In genomic region chr14:31027847-31028246, GRCh38 we compare ENCODE assay signal across 12 cellular contexts. TPM values are rescaled to one million over a fixed set of nuclear protein-coding genes. Genes with fewer than 3 reads are reported as not detected.
A peak's percentile ranks its signal among the peaks of the same experiment; 100 is the strongest.
DNase-seq lines count a peak whose midpoint lies in the region; ATAC-seq, FAIRE-seq and TF ChIP-seq lines count a peak whose summit lies in the region.
"Had no signal": no experiment of that assay in that cellular context is flagged by ENCODE, and none has a peak within 500 bp of the region (broad histone marks: within the 10 kb centered on the region; RNA-seq: fewer than 3 reads in every experiment).

No MANE protein-coding gene starts in this region.

- no peak for TF ChIP-seq RAD21 in K562 (CRISPR knock-in tag; conservative IDR thresholded peaks at IDR 0.05 in 1 of 2, IDR thresholded peaks at IDR 0.05 in 1 of 2)

- FAIRE-seq in K562 (lab: Jason Lieb, UNC): no peak

- no peak overlapping the region for H2BK120ac ChIP-seq in mesenchymal stem cell (ENCODE audit: low read depth, low read length)

- POLR2A ChIA-PET in K562 (lab: Yijun Ruan, JAX): interaction anchor here (2.1 kb wide), 1 partner anchor 10 kb away, joined by 11 read pairs; no protein-coding TSS in a partner anchor

- H2AK5ac ChIP-seq in mesenchymal stem cell (ENCODE audit: low read length, severe bottlenecking): no peak overlapping the region

- H2AFZ ChIP-seq in K562 (ENCODE audit: low read depth, low read length): no peak overlapping the region
- H2AFZ ChIP-seq in mesenchymal stem cell (ENCODE audit: low read depth, low read length): no peak overlapping the region

- CTCF ChIA-PET in K562 (lab: Yijun Ruan, JAX; ENCODE audit: low intra/inter-chr PET ratio): no interaction called here

- H3K14ac ChIP-seq in mesenchymal stem cell (ENCODE audit: low read length in 2 of 2): no peak overlapping the region

- H3K4me2 ChIP-seq in K562 (ENCODE audit: insufficient read depth, low read length): peak overlapping the region; percentile 81
- no peak overlapping the region for H3K4me2 ChIP-seq in mesenchymal stem cell (ENCODE audit: low read length, poor library complexity, severe bottlenecking)

- peaks cover 8% of the 10 kb centered on the region for H3K79me1 ChIP-seq in mesenchymal stem cell (replicated peaks; ENCODE audit: low read length, poor library complexity, severe bottlenecking)

- no peak overlapping the region for H3K23ac ChIP-seq in mesenchymal stem cell (ENCODE audit: low read length in 2 of 2)

- H4K8ac ChIP-seq in mesenchymal stem cell (ENCODE audit: low read length): no peak overlapping the region

- no CpG with 5 or more reads among the region's 1 CpG for WGBS in HUES64
- WGBS in K562 (ENCODE audit: insufficient coverage, low coverage, missing lambda C conversion rate): 8% methylated on average over 1 of the region's 1 CpG
- WGBS in mesenchymal stem cell: no CpG with 5 or more reads among the region's 1 CpG

- no peak for TF ChIP-seq CTCF in AG10803 (conservative IDR thresholded peaks at IDR 0.05; ENCODE audit: low read length)
- no peak for TF ChIP-seq CTCF in K562 (IDR thresholded peaks at IDR 0.05 in 2 of 3, conservative IDR thresholded peaks at IDR 0.05 in 1 of 3; ENCODE audit: insufficient read depth in 2 of 3, low read depth in 1 of 3, low read length in 3 of 3)

- H3K4ac ChIP-seq in mesenchymal stem cell (ENCODE audit: low read depth in 1 of 2, low read length in 2 of 2): no peak overlapping the region

- no peaks in the 10 kb centered on the region for H4K20me1 ChIP-seq in K562 (replicated peaks; ENCODE audit: control insufficient read depth, insufficient read depth, low read length)

- H3K27ac ChIP-seq in HUES64 (ENCODE audit: low read depth, low read length) (no peak overlapping the region), K562 (ENCODE audit: extremely low read depth, low read depth, low read length) (peak overlapping the region; percentile 89; the same call in 2 of the 3 replicates), mesenchymal stem cell (ENCODE audit: low read length, poor library complexity, severe bottlenecking) (no peak overlapping the region)

- TF ChIP-seq POLR2A in K562 (conservative IDR thresholded peaks at IDR 0.05): no peak

- no peaks in the 10 kb centered on the region for H3K9me3 ChIP-seq in HUES64 (ENCODE audit: insufficient read depth, low read depth, low read length)
- H3K9me3 ChIP-seq in K562 (replicated peaks; ENCODE audit: control insufficient read depth, insufficient read depth, low read depth, low read length): no peaks in the 10 kb centered on the region
- no peaks in the 10 kb centered on the region for H3K9me3 ChIP-seq in mesenchymal stem cell (ENCODE audit: control insufficient read depth, low read length)

- no peak overlapping the region for H2BK15ac ChIP-seq in mesenchymal stem cell (ENCODE audit: low read depth, poor library complexity, severe bottlenecking)

- in situ Hi-C loops in K562 (cut with MboI): no loop called here

- no peak for ATAC-seq in K562
- ATAC-seq: activated T-helper 17 cell treated with anti-CD3 and anti-CD28 coated beads, Interleukin-2, amount 50 U/mL, for 72 hours; effector memory CD8-positive, alpha-beta T cell; stimulated activated effector memory CD8-positive, alpha-beta T cell treated with anti-CD3 and anti-CD28 coated beads, Interleukin-12 subunit alpha, Interleukin-12 subunit beta, amount 100 ng/mL, for 72 hours; T-cell had no signal

- H3K4me1 ChIP-seq in HUES64 (ENCODE audit: insufficient read depth, low read length) (peaks cover 16% of the 10 kb centered on the region), K562 (replicated peaks in 1 of 2; ENCODE audit: control insufficient read depth in 2 of 2, insufficient read depth in 2 of 2, low read length in 2 of 2) (peaks cover 15 to 42% of the 10 kb centered on the region in 2 experiments), mesenchymal stem cell (ENCODE audit: control insufficient read depth, insufficient read depth, low read depth, low read length) (peaks cover 3% of the 10 kb centered on the region)

- intact Hi-C loops in K562 (cut with micrococcal nuclease): loop anchor here (2.0 kb wide), 2 partner anchors 47 to 55 kb away; no protein-coding TSS in a partner anchor

- H3K27me3 ChIP-seq in HUES64 (ENCODE audit: insufficient read depth, low read length) (no peaks in the 10 kb centered on the region), K562 (ENCODE audit: control insufficient read depth in 2 of 2, insufficient read depth in 2 of 2, low read length in 2 of 2) (no peaks in the 10 kb centered on the region), mesenchymal stem cell (ENCODE audit: control insufficient read depth in 1 of 2, insufficient read depth in 1 of 2, low read length in 2 of 2) (no peaks in the 10 kb centered on the region)

- no peak overlapping the region for H2BK12ac ChIP-seq in mesenchymal stem cell (ENCODE audit: low read length in 2 of 2)

- peaks cover 63% of the 10 kb centered on the region for H3K79me2 ChIP-seq in K562 (ENCODE audit: control insufficient read depth, insufficient read depth, low read length)

- DNase-seq in AG10803 (ENCODE audit: low read depth) (peak; percentile 33), K562 (ENCODE audit: extremely low read depth in 1 of 4, low spot score in 3 of 4) (no peak), mesenchymal stem cell (no peak), KG1 (lab: John Stamatoyannopoulos, UW) (no peak), foreskin melanocyte (no peak), NCI-H345 (lab: John Stamatoyannopoulos, UW) (no peak), COLO829 (ENCODE audit: low spot score) (no peak)
- DNase-seq: effector memory CD8-positive, alpha-beta T cell; T-cell had no signal

- H3K36me3 ChIP-seq in HUES64 (ENCODE audit: insufficient read depth, low read length): no peaks in the 10 kb centered on the region
- peaks cover 4% of the 10 kb centered on the region; the same call in 2 of the 3 replicates for H3K36me3 ChIP-seq in K562 (ENCODE audit: control insufficient read depth, insufficient read depth, low read length)
- H3K36me3 ChIP-seq in mesenchymal stem cell (ENCODE audit: control insufficient read depth in 1 of 2, insufficient read depth in 2 of 2, low read depth in 1 of 2, low read length in 2 of 2): peaks cover 0 to under 1% of the 10 kb centered on the region in 2 experiments

- BruUV-seq in K562 (replicated peaks; lab: Mats Ljungman, UMichigan): no TSS peak

- no peak overlapping the region for H3K18ac ChIP-seq in mesenchymal stem cell (ENCODE audit: low read depth in 1 of 2, low read length in 2 of 2)

- TF ChIP-seq EP300 in K562 (IDR thresholded peaks at IDR 0.05; ENCODE audit: low read length): no peak

- H3K4me3 ChIP-seq in AG10803 (ENCODE audit: low read length) (no peak overlapping the region), HUES64 (ENCODE audit: low read length) (peak overlapping the region; percentile 97), K562 (0 out of 2 replicates have a peak overlapping the region, but pooled peaks have one; percentile 98), mesenchymal stem cell (ENCODE audit: insufficient read depth in 1 of 2, low read depth in 1 of 2, low read length in 2 of 2) (peak overlapping the region in 1 of 2 experiments; percentile 99)

- H3K9me1 ChIP-seq in K562 (ENCODE audit: control insufficient read depth, insufficient read depth, low read length): no peaks in the 10 kb centered on the region

- no peak overlapping the region for H2BK5ac ChIP-seq in mesenchymal stem cell (ENCODE audit: low read depth, low read length, poor library complexity, severe bottlenecking)

- no peak overlapping the region for H4K91ac ChIP-seq in mesenchymal stem cell (ENCODE audit: low read length)

- H3K9ac ChIP-seq in HUES64 (ENCODE audit: low read depth, low read length): no peak overlapping the region
- peak overlapping the region; percentile 70 to 92; a peak in 3 of 4 replicates for H3K9ac ChIP-seq in K562 (ENCODE audit: insufficient read depth in 1 of 2, low read depth in 2 of 2, low read length in 2 of 2)
- H3K9ac ChIP-seq in mesenchymal stem cell (ENCODE audit: low read length): peak overlapping the region; percentile 97

RNA-seq across cellular contexts. Expression of gene STRN3, which starts 1.7 kb away (rescaled TPM):
- polyA plus RNA-seq in HUES64 (2013, experiment 1 of 2): 25.1 TPM
- polyA plus RNA-seq in HUES64 (2013, experiment 2 of 2): 29.7 TPM
- 37.9 and 146 TPM in 2 replicates for total RNA-seq in K562 (2011; cell fraction: chromatin; rRNA removed; ENCODE audit: low replicate concordance)
- total RNA-seq in K562 (2011; cell fraction: nucleolus; rRNA removed): 20.3 and 32.5 TPM in 2 replicates
- total RNA-seq in K562 (2011; cell fraction: nucleoplasm; rRNA removed): 42.4 and 69.4 TPM in 2 replicates
- total RNA-seq in K562 (2014; rRNA removed): 18.0 and 25.7 TPM in 2 replicates
- 29.1 and 35.7 TPM in 2 replicates for total RNA-seq in K562 (2014; rRNA removed; fragmentation: Illumina TruSeq; extraction: Trizol)
- 23.7 and 24.7 TPM in 2 replicates for total RNA-seq in K562 (2015; rRNA removed; fragmentation: Illumina TruSeq; extraction: Trizol)
- total RNA-seq in K562 (2021): 17.6 and 19.9 TPM in 2 replicates
- polyA plus RNA-seq in K562 (2011; rRNA removed): 16.0 and 16.7 TPM in 2 replicates
- 2.7 and 5.8 TPM in 2 replicates for polyA plus RNA-seq in K562 (2011; cell fraction: cytosol; rRNA removed)
- polyA plus RNA-seq in K562 (2011; cell fraction: nucleus; rRNA removed): 17.9 and 25.0 TPM in 2 replicates
- polyA plus RNA-seq in K562 (2012): 8.7 and 9.7 TPM in 2 replicates
- polyA plus RNA-seq in K562 (2014; fragmentation: Illumina TruSeq; extraction: Trizol): 9.7 and 10.8 TPM in 2 replicates
- polyA plus RNA-seq in K562 (2014; fragmentation: Nextera tagmentation; extraction: Ambion mirVana): 1 to 10 TPM; 5.9 to 6.2 TPM
- 5.6 and 14.0 TPM in 2 replicates for polyA plus RNA-seq in K562 (2014; rRNA removed)
- polyA minus RNA-seq in K562 (2011; rRNA and poly(A)+ RNA removed): 102 and 104 TPM in 2 replicates
- polyA minus RNA-seq in K562 (2011; cell fraction: cytosol; rRNA and poly(A)+ RNA removed): 23.7 and 37.6 TPM in 2 replicates
- 35.5 and 43.8 TPM in 2 replicates for polyA minus RNA-seq in K562 (2011; cell fraction: nucleus; rRNA and poly(A)+ RNA removed)
- polyA plus RNA-seq in mesenchymal stem cell (2013, experiment 1 of 2): 19.4 TPM
- 20.0 TPM for polyA plus RNA-seq in mesenchymal stem cell (2013, experiment 2 of 2)

RNA-seq across cellular contexts. Expression of gene AP4S1, which starts 2.4 kb away (rescaled TPM):
- polyA plus RNA-seq in HUES64 (2013, experiment 1 of 2): 9.5 TPM
- polyA plus RNA-seq in HUES64 (2013, experiment 2 of 2): 8.7 TPM
- 6.9 and 7.8 TPM in 2 replicates for total RNA-seq in K562 (2011; cell fraction: chromatin; rRNA removed; ENCODE audit: low replicate concordance)
- total RNA-seq in K562 (2011; cell fraction: nucleolus; rRNA removed): 3.0 and 3.3 TPM in 2 replicates
- total RNA-seq in K562 (2011; cell fraction: nucleoplasm; rRNA removed): 4.0 and 9.5 TPM in 2 replicates
- total RNA-seq in K562 (2014; rRNA removed) (3.7 TPM in 2 replicates), K562 (2014; rRNA removed; fragmentation: Illumina TruSeq; extraction: Trizol) (7.2 and 7.8 TPM in 2 replicates), K562 (2015; rRNA removed; fragmentation: Illumina TruSeq; extraction: Trizol) (4.6 and 5.9 TPM in 2 replicates), K562 (2021) (5.0 and 5.6 TPM in 2 replicates)
- polyA plus RNA-seq in K562 (2011; rRNA removed) (2.5 and 6.2 TPM in 2 replicates), K562 (2014; fragmentation: Illumina TruSeq; extraction: Trizol) (5.0 and 6.7 TPM in 2 replicates), K562 (2014; fragmentation: Nextera tagmentation; extraction: Ambion mirVana) (1 to 10 TPM; 5.9 to 6.1 TPM), K562 (2014; rRNA removed) (4.6 and 6.6 TPM in 2 replicates)
- polyA plus RNA-seq in K562 (2011; cell fraction: cytosol; rRNA removed): 1.4 and 1.5 TPM in 2 replicates
- polyA plus RNA-seq in K562 (2011; cell fraction: nucleus; rRNA removed): 2.1 and 3.1 TPM in 2 replicates
- 5.3 and 6.4 TPM in 2 replicates for polyA plus RNA-seq in K562 (2012)
- 3.4 and 4.7 TPM in 2 replicates for polyA minus RNA-seq in K562 (2011; rRNA and poly(A)+ RNA removed)
- 2.0 and 2.3 TPM in 2 replicates for polyA minus RNA-seq in K562 (2011; cell fraction: cytosol; rRNA and poly(A)+ RNA removed)
- 1.7 and 2.8 TPM in 2 replicates for polyA minus RNA-seq in K562 (2011; cell fraction: nucleus; rRNA and poly(A)+ RNA removed)
- polyA plus RNA-seq in mesenchymal stem cell (2013, experiment 1 of 2): 6.7 TPM
- 7.0 TPM for polyA plus RNA-seq in mesenchymal stem cell (2013, experiment 2 of 2)
